Comparison of ENCODE assay signal across 28 cellular contexts in genomic region chrX:6383488-6383887, GRCh38.
"Had no signal": no experiment of that assay in that cellular context is flagged by ENCODE, and none has a peak within 500 bp of the region (broad histone marks: within the 10 kb centered on the region; RNA-seq: fewer than 3 reads in every experiment).

No MANE protein-coding gene starts in this region.

- H3K36me3 ChIP-seq: cardiac muscle cell had no signal

- H3K4me2 ChIP-seq: PC-9 had no signal

- FAIRE-seq: RCC 7860 had no signal

- H3K4me3 ChIP-seq: cardiac muscle cell, PC-9 had no signal

- DNase-seq: activated CD4-positive, alpha-beta T cell treated with anti-CD3 and anti-CD28 coated beads, Interleukin-2, amount 10 ng/mL, durations not matched to agents 24 days and 14 days; activated CD4-positive, alpha-beta T cell treated with anti-CD3 and anti-CD28 coated beads, Interleukin-2, amount 50 U/mL, for 4 hours; activated CD4-positive, CD25-positive, alpha-beta regulatory T cell; activated CD8-positive, alpha-beta T cell treated with anti-CD3 and anti-CD28 coated beads for 36 hours; activated effector memory CD4-positive, alpha-beta T cell treated with anti-CD3 and anti-CD28 coated beads, Interleukin-2, amount 50 U/mL, for 16 hours; activated naive CD4-positive, alpha-beta T cell; activated naive CD4-positive, alpha-beta T cell treated with anti-CD3 and anti-CD28 coated beads, Interleukin-2, amount 50 U/mL, for 16 hours; activated naive CD8-positive, alpha-beta T cell treated with anti-CD3 and anti-CD28 coated beads for 36 hours; activated T-cell treated with anti-CD3 and anti-CD28 coated beads, Interleukin-2, amount 50 U/mL, for 1 hour; activated T-cell treated with anti-CD3 and anti-CD28 coated beads, Interleukin-2, amount 50 U/mL, for 72 hours; amniotic stem cell; aorta; KG1; MM.1S; NCI-H1105; NCI-H1417 treated with DMSO at 0.1 percent for 48 hours; NCI-H2081; NK-92 treated with Interleukin-12 subunit alpha and Interleukin-12 subunit beta, amount 100 ng/mL, for 24 hours; PC-9; Right ventricle myocardium superior; SW 1271; T-helper 1 cell; T-helper 2 cell; T-helper 9 cell had no signal

- H2AFZ ChIP-seq: PC-9 had no signal

- H3K27me3 ChIP-seq: cardiac muscle cell had no signal

- H3K27ac ChIP-seq: cardiac muscle cell, PC-9, VCaP had no signal

- ATAC-seq: activated CD8-positive, alpha-beta T cell treated with anti-CD3 and anti-CD28 coated beads for 36 hours; activated T-cell treated with anti-CD3 and anti-CD28 coated beads, Interleukin-2, amount 50 U/mL, for 72 hours; activated T-helper 17 cell treated with anti-CD3 and anti-CD28 coated beads, Interleukin-2, amount 50 U/mL, for 72 hours had no signal
